In the genomic region with DNA sequence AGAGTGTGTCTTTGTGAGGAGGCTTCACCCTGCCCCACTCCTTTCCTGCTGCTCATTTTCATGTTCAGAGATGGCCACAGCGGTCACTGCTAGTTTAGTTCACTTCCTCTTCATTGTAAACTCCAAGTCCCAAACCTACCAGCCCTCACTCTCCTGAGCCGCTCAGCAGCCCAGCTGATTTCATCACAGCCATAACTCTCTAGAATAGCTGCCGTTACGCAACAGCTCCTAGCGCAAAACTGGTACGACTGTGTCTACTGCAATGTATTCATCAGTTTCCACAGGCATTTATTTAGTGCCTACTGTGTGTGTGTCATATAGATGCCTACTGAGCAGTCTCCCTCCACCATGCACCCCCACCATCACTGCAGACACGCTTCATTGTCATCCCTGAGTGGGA, we compare ENCODE assay signal across 18 cellular contexts.
DNase-seq lines count a peak whose midpoint lies in the region; ATAC-seq lines count a peak whose summit lies in the region.
"Had no signal": no experiment of that assay in that cellular context is flagged by ENCODE, and none has a peak within 500 bp of the region (broad histone marks: within the 10 kb centered on the region; RNA-seq: fewer than 3 reads in every experiment).

No MANE protein-coding gene starts in this region.

- no peak overlapping the region for H3K4me3 Mint-ChIP-seq in natural killer cell treated with Interleukin-12 subunit alpha and Interleukin-12 subunit beta and Interleukin-15 and Interleukin-18, amount 100 ng/mL, for 72 hours
- H3K4me3 Mint-ChIP-seq: mesothelial cell of epicardium, T-helper 17 cell had no signal

- no peak overlapping the region for H3K27ac Mint-ChIP-seq in natural killer cell treated with Interleukin-12 subunit alpha and Interleukin-12 subunit beta and Interleukin-15 and Interleukin-18, amount 100 ng/mL, for 72 hours
- H3K27ac Mint-ChIP-seq: mesothelial cell of epicardium, T-helper 17 cell had no signal

- H3K27me3 Mint-ChIP-seq in natural killer cell treated with Interleukin-12 subunit alpha and Interleukin-12 subunit beta and Interleukin-15 and Interleukin-18, amount 100 ng/mL, for 72 hours, result peaks cover 31 to 59% of the 10 kb centered on the region in 2 donors

- peaks cover 6% of the 10 kb centered on the region for H3K36me3 Mint-ChIP-seq in natural killer cell treated with Interleukin-12 subunit alpha and Interleukin-12 subunit beta and Interleukin-15 and Interleukin-18, amount 100 ng/mL, for 72 hours
- H3K36me3 Mint-ChIP-seq: mesothelial cell of epicardium had no signal

- no peaks in the 10 kb centered on the region for H3K9me3 Mint-ChIP-seq in natural killer cell treated with Interleukin-12 subunit alpha and Interleukin-12 subunit beta and Interleukin-15 and Interleukin-18, amount 100 ng/mL, for 72 hours

- ATAC-seq in esophagus mucosa (peak; percentile 69), HG03025 (IDR thresholded peaks at IDR 0.05; ENCODE audit: low FRiP score, unreplicated experiment) (no peak)
- peak in 1 of 2 donors; percentile 44 for ATAC-seq in natural killer cell treated with Interleukin-12 subunit alpha and Interleukin-12 subunit beta and Interleukin-15 and Interleukin-18, amount 100 ng/mL, for 72 hours
- ATAC-seq: GM12878, Panc1, T-helper 17 cell had no signal

- DNase-seq in AML-193 (lab: John Stamatoyannopoulos, UW) (peak; percentile 98), MV-4-11 (lab: John Stamatoyannopoulos, UW) (peak; percentile 99), HT-29 (ENCODE audit: low spot score) (no peak), NCI-H146 treated with DMSO at 0.1 percent for 48 hours (lab: John Stamatoyannopoulos, UW; ENCODE audit: unreplicated experiment) (no peak)
- DNase-seq in natural killer cell treated with Interleukin-12 subunit alpha and Interleukin-12 subunit beta and Interleukin-15 and Interleukin-18, amount 100 ng/mL, for 72 hours (ENCODE audit: low spot score), result peak; percentile 10
- no peak for DNase-seq in stimulated activated naive CD4-positive, alpha-beta T cell treated with Interleukin-2 at 50 U/mL for 16 hours (lab: John Stamatoyannopoulos, UW)
- DNase-seq: activated CD4-positive, alpha-beta T cell treated with anti-CD3 and anti-CD28 coated beads, Interleukin-2, amount 50 U/mL, for 1 hour; BE2C; DMS79 treated with DMSO at 0.1 percent for 48 hours; NCI-H2227 treated with DMSO at 0.1 percent for 48 hours; stimulated activated CD4-positive, alpha-beta T cell treated with anti-CD3 and anti-CD28 coated beads, Interleukin-2, amount 100 ng/mL, for 48 hours; T-helper 17 cell; uterus had no signal

- peaks cover 0 to 4% of the 10 kb centered on the region in 2 donors for H3K4me1 Mint-ChIP-seq in natural killer cell treated with Interleukin-12 subunit alpha and Interleukin-12 subunit beta and Interleukin-15 and Interleukin-18, amount 100 ng/mL, for 72 hours (ENCODE audit: low read depth in 2 of 2)
- H3K4me1 Mint-ChIP-seq: T-helper 17 cell had no signal

Comparison
In these comparisons a context has a peak if more than half of its experiments do, and no peak if none do; other contexts are left out.
1. DNase-seq: peak in AML-193 (2 of 2), MV-4-11 (single experiment) and natural killer cell treated with Interleukin-12 subunit alpha and Interleukin-12 subunit beta and Interleukin-15 and Interleukin-18, amount 100 ng/mL, for 72 hours (single experiment); none in HT-29 (single experiment), stimulated activated naive CD4-positive, alpha-beta T cell treated with Interleukin-2 at 50 U/mL for 16 hours (single experiment) and NCI-H146 treated with DMSO at 0.1 percent for 48 hours (single experiment).